15 cellular contexts compared by ENCODE assay signal in genomic region chr6:24323632-24324337, GRCh38. TPM values are rescaled to one million over a fixed set of nuclear protein-coding genes. Genes with fewer than 3 reads are reported as not detected.
DNase-seq lines count a peak whose midpoint lies in the region; ATAC-seq lines count a peak whose summit lies in the region.
"Had no signal": no experiment of that assay in that cellular context is flagged by ENCODE, and none has a peak within 500 bp of the region (broad histone marks: within the 10 kb centered on the region; RNA-seq: fewer than 3 reads in every experiment).

No MANE protein-coding gene starts in this region.

- no peak for ATAC-seq in activated CD4-positive, alpha-beta T cell treated with anti-CD3 and anti-CD28 coated beads for 36 hours
- ATAC-seq: Right ventricle myocardium inferior had no signal

- H3K36me3 ChIP-seq in GM23248 (ENCODE audit: low read depth) (no peaks in the 10 kb centered on the region), SJSA1 (no peaks in the 10 kb centered on the region)
- H3K36me3 ChIP-seq: BLaER1 treated with 17β-estradiol and CSF1 and Interleukin-3, amounts not matched to agents 10 nM and 100 nM had no signal

- H3K4me3 ChIP-seq in GM23248 = no peak overlapping the region
- no peak overlapping the region for H3K4me3 ChIP-seq in SJSA1
- H3K4me3 ChIP-seq: BLaER1 treated with 17β-estradiol and CSF1 and Interleukin-3, amounts not matched to agents 10 nM and 100 nM had no signal

- no peaks in the 10 kb centered on the region for H4K20me1 ChIP-seq in GM23248 (ENCODE audit: insufficient read depth)
- H4K20me1 ChIP-seq: BLaER1 treated with 17β-estradiol and CSF1 and Interleukin-3, amounts not matched to agents 10 nM and 100 nM had no signal

- H3K4me3 Mint-ChIP-seq in activated naive CD8-positive, alpha-beta T cell treated with anti-CD3 and anti-CD28 coated beads for 36 hours = no peak overlapping the region
- no peak overlapping the region for H3K4me3 Mint-ChIP-seq in activated CD4-positive, alpha-beta T cell treated with anti-CD3 and anti-CD28 coated beads for 36 hours

- DNase-seq in GM23248 (peak; percentile 23), SJSA1 (ENCODE audit: low read depth in 1 of 2, low spot score in 2 of 2) (peak in 1 of 2 experiments; percentile 53), iPS-NIHi11 (ENCODE audit: low spot score) (peak; percentile 15), renal cortical epithelial cell (ENCODE audit: low read depth) (peak; percentile 99), KBM-7 (no peak), NCI-H2227 treated with DMSO at 0.1 percent for 48 hours (lab: John Stamatoyannopoulos, UW) (no peak)
- DNase-seq in activated naive CD8-positive, alpha-beta T cell treated with anti-CD3 and anti-CD28 coated beads for 36 hours = no peak
- no peak for DNase-seq in activated CD4-positive, alpha-beta T cell treated with anti-CD3 and anti-CD28 coated beads for 36 hours
- DNase-seq: activated CD4-positive, alpha-beta T cell treated with anti-CD3 and anti-CD28 coated beads, Interleukin-2, amount 50 U/mL, for 48 hours; aorta; foreskin melanocyte; NCI-H187 treated with DMSO at 0.1 percent for 48 hours; T1000 had no signal

- H3K27me3 ChIP-seq in GM23248 (replicated peaks; ENCODE audit: insufficient read depth) = no peaks in the 10 kb centered on the region
- H3K27me3 ChIP-seq in SJSA1 (replicated peaks) = no peaks in the 10 kb centered on the region
- H3K27me3 ChIP-seq: BLaER1 treated with 17β-estradiol and CSF1 and Interleukin-3, amounts not matched to agents 10 nM and 100 nM had no signal

- no peak overlapping the region for H3K9ac ChIP-seq in GM23248
- H3K9ac ChIP-seq: BLaER1 treated with 17β-estradiol and CSF1 and Interleukin-3, amounts not matched to agents 10 nM and 100 nM had no signal

- CTCF ChIA-PET in activated CD4-positive, alpha-beta T cell treated with anti-CD3 and anti-CD28 coated beads for 36 hours (lab: Charles Lee) = interaction anchor here (1.2 kb wide), 1 partner anchor 30 kb away, joined by 3 read pairs; no protein-coding TSS in a partner anchor

- no peaks in the 10 kb centered on the region for H3K9me3 ChIP-seq in GM23248 (ENCODE audit: low read depth)
- H3K9me3 ChIP-seq in SJSA1 (replicated peaks) = no peaks in the 10 kb centered on the region
- H3K9me3 ChIP-seq: BLaER1 treated with 17β-estradiol and CSF1 and Interleukin-3, amounts not matched to agents 10 nM and 100 nM had no signal

- H3K9me3 Mint-ChIP-seq in activated naive CD8-positive, alpha-beta T cell treated with anti-CD3 and anti-CD28 coated beads for 36 hours = no peaks in the 10 kb centered on the region
- H3K9me3 Mint-ChIP-seq in activated CD4-positive, alpha-beta T cell treated with anti-CD3 and anti-CD28 coated beads for 36 hours (ENCODE audit: low read depth) = no peaks in the 10 kb centered on the region

- no peaks in the 10 kb centered on the region for H3K9me2 ChIP-seq in GM23248 (ENCODE audit: insufficient read depth)

- H3K27ac Mint-ChIP-seq in activated naive CD8-positive, alpha-beta T cell treated with anti-CD3 and anti-CD28 coated beads for 36 hours = no peak overlapping the region
- no peak overlapping the region for H3K27ac Mint-ChIP-seq in activated CD4-positive, alpha-beta T cell treated with anti-CD3 and anti-CD28 coated beads for 36 hours

- H3K4me1 ChIP-seq in GM23248 (ENCODE audit: insufficient read depth) (peaks cover 10% of the 10 kb centered on the region; the same call in 1 of the 2 replicates), SJSA1 (replicated peaks) (peaks cover 20% of the 10 kb centered on the region)
- H3K4me1 ChIP-seq: BLaER1 treated with 17β-estradiol and CSF1 and Interleukin-3, amounts not matched to agents 10 nM and 100 nM had no signal

- intact Hi-C loops in activated CD4-positive, alpha-beta T cell treated with anti-CD3 and anti-CD28 coated beads for 36 hours (cut with DNase I, micrococcal nuclease) = no loop called here

- no peaks in the 10 kb centered on the region for H3K36me3 Mint-ChIP-seq in activated naive CD8-positive, alpha-beta T cell treated with anti-CD3 and anti-CD28 coated beads for 36 hours
- no peaks in the 10 kb centered on the region for H3K36me3 Mint-ChIP-seq in activated CD4-positive, alpha-beta T cell treated with anti-CD3 and anti-CD28 coated beads for 36 hours (ENCODE audit: low read depth)

- H2AFZ ChIP-seq in GM23248 = peak overlapping the region; percentile 9; the same call in 1 of the 2 replicates

- H3K79me2 ChIP-seq in GM23248 (ENCODE audit: insufficient read depth) = no peaks in the 10 kb centered on the region

- H3K27ac ChIP-seq in GM23248 = no peak overlapping the region
- peak overlapping the region; percentile 15; the same call in 1 of the 2 replicates for H3K27ac ChIP-seq in SJSA1
- H3K27ac ChIP-seq: BLaER1 treated with 17β-estradiol and CSF1 and Interleukin-3, amounts not matched to agents 10 nM and 100 nM had no signal

- in situ Hi-C loops in GM23248 (cut with MboI) = no loop called here
- in situ Hi-C loops in KBM-7 (cut with MboI; ENCODE audit: low pct_unique_long_range_greater_than_20kb, low sequenced_read_pairs) = no loop called here

- peaks cover 23% of the 10 kb centered on the region for H3K27me3 Mint-ChIP-seq in activated naive CD8-positive, alpha-beta T cell treated with anti-CD3 and anti-CD28 coated beads for 36 hours
- peaks cover 20% of the 10 kb centered on the region for H3K27me3 Mint-ChIP-seq in activated CD4-positive, alpha-beta T cell treated with anti-CD3 and anti-CD28 coated beads for 36 hours

- 38% methylated on average over 1 of the region's 1 CpG for WGBS in GM23248 (ENCODE audit: low coverage in 1 of 2, low lambda C conversion rate in 2 of 2, missing lambda C conversion rate in 2 of 2), 2 experiments

- peaks cover 6% of the 10 kb centered on the region; the same call in 1 of the 2 replicates for H3F3A ChIP-seq in GM23248 (ENCODE audit: insufficient read depth)

- POLR2A ChIA-PET in activated CD4-positive, alpha-beta T cell treated with anti-CD3 and anti-CD28 coated beads for 36 hours (lab: Charles Lee) = no interaction called here

- no peak overlapping the region for H3K4me2 ChIP-seq in GM23248 (ENCODE audit: unreplicated experiment)
- H3K4me2 ChIP-seq: BLaER1 treated with 17β-estradiol and CSF1 and Interleukin-3, amounts not matched to agents 10 nM and 100 nM had no signal

- no peaks in the 10 kb centered on the region for H3K4me1 Mint-ChIP-seq in activated naive CD8-positive, alpha-beta T cell treated with anti-CD3 and anti-CD28 coated beads for 36 hours
- no peaks in the 10 kb centered on the region for H3K4me1 Mint-ChIP-seq in activated CD4-positive, alpha-beta T cell treated with anti-CD3 and anti-CD28 coated beads for 36 hours

RNA-seq across cellular contexts. Expression of gene DCDC2, which starts 34.1 kb away (rescaled TPM):
- not detected in 2 replicates for total RNA-seq in GM23248 (2014; rRNA removed; shearing (Covaris generic))
- not detected in 2 replicates for polyA plus RNA-seq in GM23248 (2016; fragmentation: Nextera tagmentation; extraction: Ambion mirVana)
- total RNA-seq in SJSA1 (2014; rRNA removed; shearing (Covaris generic)) = 0.08 TPM in 1 of 2 replicates, not detected in the other
- total RNA-seq in renal cortical epithelial cell = 286 and 494 TPM in 2 replicates
- total RNA-seq in activated naive CD8-positive, alpha-beta T cell treated with anti-CD3 and anti-CD28 coated beads for 36 hours = under 1 TPM in 1 of 2 experiments, not detected in 1; 0.04 TPM
- total RNA-seq in activated CD4-positive, alpha-beta T cell treated with anti-CD3 and anti-CD28 coated beads for 36 hours = under 1 TPM in 1 of 2 experiments, not detected in 1; 0.23 TPM
- total RNA-seq: aorta, Right ventricle myocardium inferior had no signal

Comparison
In these comparisons a context has a peak if more than half of its experiments do, and no peak if none do; other contexts are left out.
1. DNase-seq: peak in GM23248 (single experiment), iPS-NIHi11 (single experiment) and renal cortical epithelial cell (single experiment); none in activated naive CD8-positive, alpha-beta T cell treated with anti-CD3 and anti-CD28 coated beads for 36 hours (single experiment), KBM-7 (single experiment), NCI-H2227 treated with DMSO at 0.1 percent for 48 hours (single experiment) and activated CD4-positive, alpha-beta T cell treated with anti-CD3 and anti-CD28 coated beads for 36 hours (single experiment).
2. RNA of gene DCDC2, which starts 34.1 kb away (total RNA-seq): 286 to 494 TPM in renal cortical epithelial cell; 0.23 TPM in activated CD4-positive, alpha-beta T cell treated with anti-CD3 and anti-CD28 coated beads for 36 hours, 0.08 TPM in SJSA1, 0.04 TPM in activated naive CD8-positive, alpha-beta T cell treated with anti-CD3 and anti-CD28 coated beads for 36 hours and not detected in GM23248; every median in the first group is over 100 times any median in the second.